In genomic region chr20:2688041-2688591, GRCh38 we compare ENCODE assay signal across 8 cellular contexts. TPM values are rescaled to one million over a fixed set of nuclear protein-coding genes. Genes with fewer than 3 reads are reported as not detected.
DNase-seq lines count a peak whose midpoint lies in the region; FAIRE-seq lines count a peak whose summit lies in the region.

No MANE protein-coding gene starts in this region.

- peak; percentile 7 for DNase-seq in SIG-M5 treated with dmso at 0.1 percent for 504 hours (lab: John Stamatoyannopoulos, UW; ENCODE audit: unreplicated experiment)
- no peak for DNase-seq in SIG-M5 (lab: John Stamatoyannopoulos, UW)
- DNase-seq in OCI-M1 (lab: John Stamatoyannopoulos, UW), result peak; percentile 96
- DNase-seq in activated T-helper 1 cell treated with Interleukin-2 at 50 U/mL for 16 hours (ENCODE audit: low read depth), result peak; percentile 62
- peak; percentile 42 to 57 for DNase-seq in frontal cortex (ENCODE audit: low spot score in 2 of 2)
- DNase-seq in renal cortical epithelial cell (ENCODE audit: low read depth), result peak; percentile 4
- no peak for DNase-seq in GOT3 (lab: John Stamatoyannopoulos, UW)
- DNase-seq in NCI-H1105 (lab: John Stamatoyannopoulos, UW), result no peak

- FAIRE-seq in frontal cortex (lab: Jason Lieb, UNC), result no peak

RNA-seq across cellular contexts. Expression of gene EBF4, which starts 4.5 kb away (rescaled TPM):
- total RNA-seq in frontal cortex, result 11.8 TPM
- total RNA-seq in renal cortical epithelial cell, result 2.6 and 5.1 TPM in 2 replicates

RNA-seq across cellular contexts. Expression of gene IDH3B, which starts 24.1 kb away (rescaled TPM):
- 76.2 TPM for total RNA-seq in frontal cortex
- 72.9 and 104 TPM in 2 replicates for total RNA-seq in renal cortical epithelial cell

RNA-seq across cellular contexts. Expression of gene NOP56, which starts 35.7 kb away (rescaled TPM):
- total RNA-seq in frontal cortex (132 TPM), renal cortical epithelial cell (110 and 169 TPM in 2 replicates)

Comparison
In these comparisons a context has a peak if more than half of its experiments do, and no peak if none do; other contexts are left out.
1. DNase-seq: peak in SIG-M5 treated with dmso at 0.1 percent for 504 hours (single experiment), OCI-M1 (single experiment), activated T-helper 1 cell treated with Interleukin-2 at 50 U/mL for 16 hours (single experiment), frontal cortex (2 of 2) and renal cortical epithelial cell (single experiment); none in SIG-M5 (single experiment), GOT3 (single experiment) and NCI-H1105 (single experiment).